Comparison of ENCODE assay signal across 29 cellular contexts in genomic region chr5:17294639-17295311, GRCh38.
"Had no signal": no experiment of that assay in that cellular context is flagged by ENCODE, and none has a peak within 500 bp of the region (broad histone marks: within the 10 kb centered on the region; RNA-seq: fewer than 3 reads in every experiment).

No MANE protein-coding gene starts in this region.

- H3K4me3 ChIP-seq: adrenal gland, ascending aorta, body of pancreas, breast epithelium, cardiac muscle cell had no signal

- H3K9me3 ChIP-seq: adrenal gland, ascending aorta, body of pancreas, breast epithelium had no signal

- H3K4me1 ChIP-seq: adrenal gland, ascending aorta, breast epithelium had no signal

- H3K36me3 ChIP-seq: adrenal gland, ascending aorta, brain microvascular endothelial cell, breast epithelium, cardiac muscle cell had no signal

- H3K27me3 ChIP-seq: adrenal gland, ascending aorta, body of pancreas, brain microvascular endothelial cell, breast epithelium, cardiac muscle cell had no signal

- H3K27ac ChIP-seq: adrenal gland, ascending aorta, body of pancreas, brain microvascular endothelial cell, breast epithelium, cardiac muscle cell had no signal

- DNase-seq: activated effector memory CD4-positive, alpha-beta T cell treated with anti-CD3 and anti-CD28 coated beads, Interleukin-2, amount 50 U/mL, for 16 hours; activated effector memory CD4-positive, alpha-beta T cell treated with Interleukin-2 at 50 U/mL for 16 hours; activated gamma-delta T cell; activated gamma-delta T cell treated with Interleukin-2 at 50 U/mL for 16 hours; activated naive CD4-positive, alpha-beta T cell; activated naive CD4-positive, alpha-beta T cell treated with anti-CD3 and anti-CD28 coated beads for 36 hours; activated naive CD4-positive, alpha-beta T cell treated with anti-CD3 and anti-CD28 coated beads, Interleukin-2, amount 10 ng/mL, durations not matched to agents 7 days and 5 days; activated naive CD4-positive, alpha-beta T cell treated with anti-CD3 and anti-CD28 coated beads, Interleukin-2, amount 50 U/mL, for 16 hours; activated naive CD4-positive, alpha-beta T cell treated with Interleukin-2 at 50 U/mL for 16 hours; activated naive CD8-positive, alpha-beta T cell treated with anti-CD3 and anti-CD28 coated beads for 36 hours; activated naive CD8-positive, alpha-beta T cell treated with anti-CD3 and anti-CD28 coated beads, Interleukin-2, amount 10 ng/mL, durations not matched to agents 7 days and 5 days; activated naive CD8-positive, alpha-beta T cell treated with anti-CD3 and anti-CD28 coated beads, Interleukin-2, amount 50 U/mL, for 24 hours; activated T-cell treated with anti-CD3 and anti-CD28 coated beads for 4 hours; activated T-cell treated with anti-CD3 and anti-CD28 coated beads, Interleukin-2, amount 50 U/mL, for 1 hour; activated T-cell treated with anti-CD3 and anti-CD28 coated beads, Interleukin-2, amount 50 U/mL, for 24 hours; activated T-cell treated with anti-CD3 and anti-CD28 coated beads, Interleukin-2, amount 50 U/mL, for 4 hours; activated T-cell treated with anti-CD3 and anti-CD28 coated beads, Interleukin-2, amount 50 U/mL, for 48 hours; activated T-cell treated with anti-CD3 and anti-CD28 coated beads, Interleukin-2, amount 50 U/mL, for 72 hours; adrenal gland; amniotic stem cell; amygdala; aorta; body of pancreas; brain microvascular endothelial cell; central memory CD4-positive, alpha-beta T cell; cerebellar nuclear complex had no signal
